Comparison of ENCODE assay signal across 10 cellular contexts in genomic region chr19:18594824-18595373, GRCh38. TPM values are rescaled to one million over a fixed set of nuclear protein-coding genes. Genes with fewer than 3 reads are reported as not detected.
DNase-seq lines count a peak whose midpoint lies in the region; ATAC-seq and TF ChIP-seq lines count a peak whose summit lies in the region.
"Had no signal": no experiment of that assay in that cellular context is flagged by ENCODE, and none has a peak within 500 bp of the region (broad histone marks: within the 10 kb centered on the region; RNA-seq: fewer than 3 reads in every experiment).

No MANE protein-coding gene starts in this region.

- H3K4me1 ChIP-seq in iPS-20b (ENCODE audit: insufficient read depth, low read length) (peaks cover 14% of the 10 kb centered on the region; the same call in 1 of the 2 replicates), suprapubic skin (peaks cover 37% of the 10 kb centered on the region), body of pancreas (peaks cover 22% of the 10 kb centered on the region)

- peaks cover 39% of the 10 kb centered on the region for H3K27me3 ChIP-seq in iPS-20b (ENCODE audit: insufficient read depth, low read length)
- peaks cover 22% of the 10 kb centered on the region for H3K27me3 ChIP-seq in suprapubic skin
- peaks cover 0 to 15% of the 10 kb centered on the region in 2 donors for H3K27me3 ChIP-seq in body of pancreas

- H3K27ac ChIP-seq in iPS-20b (ENCODE audit: low read length) (no peak overlapping the region), suprapubic skin (no peak overlapping the region), body of pancreas (peak overlapping the region in 1 of 4 donors; percentile 45)

- peak; percentile 3 for ATAC-seq in activated T-helper 17 cell treated with anti-CD3 and anti-CD28 coated beads, Interleukin-2, amount 50 U/mL, for 72 hours (replicated peaks)
- ATAC-seq in body of pancreas, result no peak

- no peak for TF ChIP-seq EP300 in suprapubic skin (IDR thresholded peaks at IDR 0.05)

- peaks cover 24% of the 10 kb centered on the region for H3K36me3 Mint-ChIP-seq in activated T-cell treated with anti-CD3 and anti-CD28 coated beads, Interleukin-2, amount 50 U/mL, for 24 hours (ENCODE audit: low read depth)
- H3K36me3 Mint-ChIP-seq in activated T-helper 17 cell treated with anti-CD3 and anti-CD28 coated beads, Interleukin-2, amount 50 U/mL, for 72 hours (ENCODE audit: low read depth), result peaks cover 20% of the 10 kb centered on the region

- no peak for TF ChIP-seq POLR2A in suprapubic skin (IDR thresholded peaks at IDR 0.05)
- TF ChIP-seq POLR2A in body of pancreas (IDR thresholded peaks at IDR 0.05), result no peak

- H3K9me3 ChIP-seq in iPS-20b (ENCODE audit: insufficient read depth, low read depth, low read length) (no peaks in the 10 kb centered on the region), suprapubic skin (no peaks in the 10 kb centered on the region), body of pancreas (no peaks in the 10 kb centered on the region)
- H3K9me3 ChIP-seq: left lung had no signal

- intact Hi-C loops in body of pancreas (cut with DNase I), result loop anchor here (5.0 kb wide), 1 partner anchor 247 kb away; no protein-coding TSS in a partner anchor

- peaks cover 6% of the 10 kb centered on the region for H3K27me3 Mint-ChIP-seq in activated T-cell treated with anti-CD3 and anti-CD28 coated beads, Interleukin-2, amount 50 U/mL, for 24 hours
- H3K27me3 Mint-ChIP-seq in activated T-helper 17 cell treated with anti-CD3 and anti-CD28 coated beads, Interleukin-2, amount 50 U/mL, for 72 hours, result no peaks in the 10 kb centered on the region

- WGBS in suprapubic skin, result 43% methylated on average over 10 of the region's 26 CpGs
- 12 to 15% methylated on average over 5 to 13 of the region's 26 CpGs for WGBS in body of pancreas, 2 donors

- H3K36me3 ChIP-seq in iPS-20b (ENCODE audit: insufficient read depth, low read depth, low read length) (peaks cover 4% of the 10 kb centered on the region; the same call in 1 of the 2 replicates), suprapubic skin (peaks cover 11% of the 10 kb centered on the region), body of pancreas (replicated peaks in 1 of 2; ENCODE audit: insufficient read depth in 1 of 2, low read depth in 2 of 2) (no peaks in the 10 kb centered on the region)

- H3K9me3 Mint-ChIP-seq in activated T-cell treated with anti-CD3 and anti-CD28 coated beads, Interleukin-2, amount 50 U/mL, for 24 hours, result no peaks in the 10 kb centered on the region
- H3K9me3 Mint-ChIP-seq in activated T-helper 17 cell treated with anti-CD3 and anti-CD28 coated beads, Interleukin-2, amount 50 U/mL, for 72 hours, result no peaks in the 10 kb centered on the region

- peak overlapping the region; percentile 62 for H3K4me3 Mint-ChIP-seq in activated T-cell treated with anti-CD3 and anti-CD28 coated beads, Interleukin-2, amount 50 U/mL, for 24 hours
- H3K4me3 Mint-ChIP-seq in activated T-helper 17 cell treated with anti-CD3 and anti-CD28 coated beads, Interleukin-2, amount 50 U/mL, for 72 hours, result peak overlapping the region; percentile 64

- peak overlapping the region; percentile 66 for H3K4me3 ChIP-seq in iPS-20b (ENCODE audit: low read length)
- peak overlapping the region; percentile 42 for H3K4me3 ChIP-seq in suprapubic skin
- no peak overlapping the region for H3K4me3 ChIP-seq in body of pancreas

- peak overlapping the region; percentile 68 for H3K27ac Mint-ChIP-seq in activated T-cell treated with anti-CD3 and anti-CD28 coated beads, Interleukin-2, amount 50 U/mL, for 24 hours
- peak overlapping the region; percentile 47 for H3K27ac Mint-ChIP-seq in activated T-helper 17 cell treated with anti-CD3 and anti-CD28 coated beads, Interleukin-2, amount 50 U/mL, for 72 hours

- H3K9ac ChIP-seq in iPS-20b (ENCODE audit: low read depth, low read length), result peak overlapping the region; percentile 68; the same call in 1 of the 2 replicates

- no peak for DNase-seq in activated T-cell treated with anti-CD3 and anti-CD28 coated beads, Interleukin-2, amount 50 U/mL, for 24 hours
- DNase-seq in activated T-cell treated with anti-CD3 and anti-CD28 coated beads, Interleukin-2, amount 50 U/mL, for 48 hours, result no peak
- DNase-seq in suprapubic skin (ENCODE audit: low spot score in 2 of 2), result no peak
- no peak for DNase-seq in body of pancreas
- DNase-seq in glomerular visceral epithelial cell (ENCODE audit: extremely low spot score), result no peak
- DNase-seq in T-helper 9 cell, result no peak
- DNase-seq: DMS79 had no signal

- TF ChIP-seq CTCF in suprapubic skin (IDR thresholded peaks at IDR 0.05) (no peak), body of pancreas (IDR thresholded peaks at IDR 0.05) (no peak)

- peaks cover 26% of the 10 kb centered on the region for H3K4me1 Mint-ChIP-seq in activated T-cell treated with anti-CD3 and anti-CD28 coated beads, Interleukin-2, amount 50 U/mL, for 24 hours (ENCODE audit: low read depth)
- peaks cover 5% of the 10 kb centered on the region for H3K4me1 Mint-ChIP-seq in activated T-helper 17 cell treated with anti-CD3 and anti-CD28 coated beads, Interleukin-2, amount 50 U/mL, for 72 hours

RNA-seq across cellular contexts. Expression of gene REX1BD, which starts 6.3 kb away (rescaled TPM):
- total RNA-seq in activated T-helper 17 cell treated with anti-CD3 and anti-CD28 coated beads, Interleukin-2, amount 50 U/mL, for 72 hours, result 10 to 100 TPM; 36.3 to 46.6 TPM
- total RNA-seq in suprapubic skin, result 10 to 100 TPM; 77.0 to 86.7 (median 82.6) TPM
- 100 to 1,000 TPM; 146 to 214 TPM for total RNA-seq in body of pancreas

RNA-seq across cellular contexts. Expression of gene CRLF1, which starts 11.7 kb away (rescaled TPM):
- total RNA-seq in activated T-helper 17 cell treated with anti-CD3 and anti-CD28 coated beads, Interleukin-2, amount 50 U/mL, for 72 hours, result not detected
- total RNA-seq in suprapubic skin, result 10 to 100 TPM; 21.2 to 65.5 (median 47.9) TPM
- total RNA-seq in body of pancreas, result 10 to 100 TPM; 23.3 to 40.2 TPM

RNA-seq across cellular contexts. Expression of gene TMEM59L, which starts 17.8 kb away (rescaled TPM):
- under 1 TPM in 1 of 2 donors, not detected in 1; 0.48 TPM for total RNA-seq in activated T-helper 17 cell treated with anti-CD3 and anti-CD28 coated beads, Interleukin-2, amount 50 U/mL, for 72 hours
- total RNA-seq in suprapubic skin (1 to 10 TPM in 2 of 4 donors, under 1 TPM in 2; 0.49 to 1.4 (median 0.97) TPM), body of pancreas (1 to 10 TPM in 1 of 2 donors, under 1 TPM in 1; 0.66 to 2.1 TPM)

RNA-seq across cellular contexts. Expression of gene UBA52, which starts 23.2 kb away (rescaled TPM):
- 1,000 to 10,000 TPM; 1,569 to 1,681 TPM for total RNA-seq in activated T-helper 17 cell treated with anti-CD3 and anti-CD28 coated beads, Interleukin-2, amount 50 U/mL, for 72 hours
- 1,000 to 10,000 TPM in 1 of 4 donors, 100 to 1,000 TPM in 3; 405 to 1,087 (median 865) TPM for total RNA-seq in suprapubic skin
- total RNA-seq in body of pancreas, result 100 to 1,000 TPM; 242 to 358 TPM

RNA-seq across cellular contexts. Expression of gene KXD1, which starts 37.2 kb away (rescaled TPM):
- total RNA-seq in activated T-helper 17 cell treated with anti-CD3 and anti-CD28 coated beads, Interleukin-2, amount 50 U/mL, for 72 hours, result 100 to 1,000 TPM; 116 to 118 TPM
- 100 to 1,000 TPM in 1 of 4 donors, 10 to 100 TPM in 3; 72.4 to 107 (median 89.4) TPM for total RNA-seq in suprapubic skin
- total RNA-seq in body of pancreas, result 10 to 100 TPM; 62.6 to 71.1 TPM

Comparison
In these comparisons a context has a peak if more than half of its experiments do, and no peak if none do; other contexts are left out.
1. H3K4me3 ChIP-seq: peak in iPS-20b (single experiment) and suprapubic skin (single experiment); none in body of pancreas (0 of 2).
2. RNA of gene CRLF1, which starts 11.7 kb away (total RNA-seq): 21.2 to 65.5 TPM in suprapubic skin and 23.3 to 40.2 TPM in body of pancreas; not detected in activated T-helper 17 cell treated with anti-CD3 and anti-CD28 coated beads, Interleukin-2, amount 50 U/mL, for 72 hours; every median in the first group is over 10 times any median in the second.